21 cellular contexts compared by ENCODE assay signal in genomic region chr10:97200616-97201015, GRCh38. TPM values are rescaled to one million over a fixed set of nuclear protein-coding genes. Genes with fewer than 3 reads are reported as not detected.
DNase-seq lines count a peak whose midpoint lies in the region; ATAC-seq, FAIRE-seq and TF ChIP-seq lines count a peak whose summit lies in the region.
"Had no signal": no experiment of that assay in that cellular context is flagged by ENCODE, and none has a peak within 500 bp of the region (broad histone marks: within the 10 kb centered on the region; RNA-seq: fewer than 3 reads in every experiment).

No MANE protein-coding gene starts in this region.

- peak overlapping the region; percentile 44; the same call in 1 of the 2 replicates for H3K4me2 ChIP-seq in OCI-LY1 (ENCODE audit: low read length)
- H3K4me2 ChIP-seq: neural progenitor cell had no signal

- H3K9me3 ChIP-seq in OCI-LY1 (ENCODE audit: low read length), result no peaks in the 10 kb centered on the region
- H3K9me3 ChIP-seq: ascending aorta, esophagus muscularis mucosa, mucosa of descending colon had no signal

- H3K9ac ChIP-seq in OCI-LY1 (ENCODE audit: low read length), result peak overlapping the region; percentile 39; the same call in 1 of the 2 replicates
- H3K9ac ChIP-seq: neural progenitor cell had no signal

- H3K36me3 ChIP-seq in OCI-LY1 (ENCODE audit: insufficient read depth, low read length), result no peaks in the 10 kb centered on the region
- H3K36me3 ChIP-seq: ascending aorta, esophagus muscularis mucosa, neural progenitor cell had no signal

- DNase-seq in DMS79 treated with DMSO at 0.1 percent for 48 hours (lab: John Stamatoyannopoulos, UW) (peak; percentile 16), GM19239 (ENCODE audit: insufficient read length, low spot score) (no peak), posterior vena cava (ENCODE audit: low spot score) (peak; percentile 36), AG08396 (ENCODE audit: low spot score) (no peak)
- no peak for DNase-seq in activated CD4-positive, alpha-beta T cell treated with anti-CD3 and anti-CD28 coated beads, Interleukin-2, amount 50 U/mL, for 4 hours
- DNase-seq: activated CD4-positive, CD25-positive, alpha-beta regulatory T cell; activated CD8-positive, alpha-beta T cell treated with anti-CD3 and anti-CD28 coated beads, Interleukin-2, amount 10 ng/mL, durations not matched to agents 7 days and 5 days; activated T-cell treated with anti-CD3 and anti-CD28 coated beads, Interleukin-2, amount 50 U/mL, for 4 hours; effector memory CD4-positive, alpha-beta T cell; left ventricle myocardium superior; mucosa of descending colon; NCI-H2171; NCI-H69 had no signal

- H3K27ac ChIP-seq in OCI-LY1 (ENCODE audit: low read depth, low read length, poor library complexity, severe bottlenecking), result peak overlapping the region; percentile 93
- H3K27ac ChIP-seq: ascending aorta, esophagus muscularis mucosa, neural progenitor cell had no signal

- H4K20me1 ChIP-seq in OCI-LY1 (ENCODE audit: insufficient read depth, low read length), result no peaks in the 10 kb centered on the region

- intact Hi-C loops in posterior vena cava (cut with DNase I), result no loop called here

- H3K9me2 ChIP-seq in OCI-LY1 (ENCODE audit: low read depth, low read length), result no peaks in the 10 kb centered on the region

- no peak for TF ChIP-seq CTCF in OCI-LY1 (IDR thresholded peaks at IDR 0.05; ENCODE audit: low read length)

- no peak for ATAC-seq in HG03039 (IDR thresholded peaks at IDR 0.05; ENCODE audit: unreplicated experiment)
- ATAC-seq: activated CD8-positive, alpha-beta T cell treated with anti-CD3 and anti-CD28 coated beads, Interleukin-2, amount 10 ng/mL, durations not matched to agents 7 days and 5 days; activated T-cell treated with anti-CD3 and anti-CD28 coated beads, Interleukin-2, amount 50 U/mL, for 4 hours; HCT116; left ventricle myocardium superior; mucosa of descending colon had no signal

- 0 out of 2 replicates have a peak, but pooled peaks cover 4% of the 10 kb centered on the region for H3F3A ChIP-seq in OCI-LY1 (ENCODE audit: insufficient read depth, low read length)

- no peak overlapping the region for H2AFZ ChIP-seq in OCI-LY1 (ENCODE audit: low read length)
- H2AFZ ChIP-seq: neural progenitor cell had no signal

- no peaks in the 10 kb centered on the region for H3K79me2 ChIP-seq in OCI-LY1 (ENCODE audit: insufficient read depth, low read length)

- H3K4me3 ChIP-seq in OCI-LY1 (ENCODE audit: low read depth, low read length, poor library complexity, severe bottlenecking), result no peak overlapping the region
- H3K4me3 ChIP-seq: ascending aorta, esophagus muscularis mucosa, mucosa of descending colon, neural progenitor cell had no signal

- H3K4me1 ChIP-seq in OCI-LY1 (ENCODE audit: insufficient read depth, low read length, severe bottlenecking), result peaks cover 65% of the 10 kb centered on the region

- no peaks in the 10 kb centered on the region for H3K27me3 ChIP-seq in OCI-LY1 (ENCODE audit: insufficient read depth, low read length)
- H3K27me3 ChIP-seq: ascending aorta had no signal

- peak; percentile 96 for FAIRE-seq in GM19239 (lab: Jason Lieb, UNC)

RNA-seq across cellular contexts. Expression of gene SLIT1, which starts 14.9 kb away (rescaled TPM):
- total RNA-seq in posterior vena cava, result under 1 TPM; 0.23 to 0.33 TPM
- total RNA-seq: ascending aorta, chondrocyte, glomerular endothelial cell had no signal

Comparison
In these comparisons a context has a peak if more than half of its experiments do, and no peak if none do; other contexts are left out.
1. DNase-seq: peak in DMS79 treated with DMSO at 0.1 percent for 48 hours (single experiment) and posterior vena cava (single experiment); none in GM19239 (single experiment), AG08396 (single experiment) and activated CD4-positive, alpha-beta T cell treated with anti-CD3 and anti-CD28 coated beads, Interleukin-2, amount 50 U/mL, for 4 hours (0 of 2).